14 cellular contexts compared by ENCODE assay signal in the genomic region with DNA sequence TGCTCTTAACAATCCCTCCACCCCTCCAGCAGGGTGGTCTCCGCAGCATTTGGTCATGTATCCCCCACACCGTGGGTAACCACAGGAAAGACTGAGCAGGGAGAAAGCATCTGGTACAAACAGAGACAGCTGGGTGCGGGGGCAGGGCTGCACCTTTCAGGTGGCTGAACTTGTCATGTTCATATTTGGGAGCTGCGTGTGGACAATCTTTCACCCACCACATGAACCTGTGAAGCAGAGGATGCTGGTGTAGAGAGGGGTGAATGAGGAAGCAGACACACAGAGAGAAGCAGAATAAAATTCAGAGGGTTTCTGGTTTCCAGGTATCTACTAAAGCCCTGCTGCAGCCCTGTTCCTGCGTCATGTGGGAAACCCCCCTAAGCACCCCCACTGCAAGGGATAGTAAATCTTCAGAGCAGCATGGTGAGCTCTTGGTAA. TPM values are rescaled to one million over a fixed set of nuclear protein-coding genes. Genes with fewer than 3 reads are reported as not detected.
A peak's percentile ranks its signal among the peaks of the same experiment; 100 is the strongest.
DNase-seq lines count a peak whose midpoint lies in the region; ATAC-seq and TF ChIP-seq lines count a peak whose summit lies in the region.
"Had no signal": no experiment of that assay in that cellular context is flagged by ENCODE, and none has a peak within 500 bp of the region (broad histone marks: within the 10 kb centered on the region; RNA-seq: fewer than 3 reads in every experiment).

No MANE protein-coding gene starts in this region.

- no peak for TF ChIP-seq POLR2A in adrenal gland (IDR thresholded peaks at IDR 0.05)

- TF ChIP-seq CTCF in psoas muscle (IDR thresholded peaks at IDR 0.05) (no peak), adrenal gland (IDR thresholded peaks at IDR 0.05) (no peak), left lung (IDR thresholded peaks at IDR 0.05) (no peak)

- 65 to 83% (median 81%) methylated on average over 5 of the region's 5 CpGs for WGBS in psoas muscle, 3 donors
- 57 to 65% (median 61%) methylated on average over 5 of the region's 5 CpGs for WGBS in adrenal gland, 4 donors

- ATAC-seq in HG02623 (IDR thresholded peaks at IDR 0.05; ENCODE audit: unreplicated experiment) = peak; percentile 51
- no peak for ATAC-seq in psoas muscle
- no peak for ATAC-seq in left lung
- ATAC-seq: activated T-helper 17 cell treated with anti-CD3 and anti-CD28 coated beads, Interleukin-2, amount 50 U/mL, for 72 hours had no signal

- H3K4me1 ChIP-seq in SJCRH30 (no peaks in the 10 kb centered on the region), psoas muscle (peaks cover 53% of the 10 kb centered on the region), adrenal gland (replicated peaks in 1 of 2) (no peaks in the 10 kb centered on the region), left lung (peaks cover 0 to 21% of the 10 kb centered on the region in 2 donors)
- H3K4me1 ChIP-seq: parathyroid adenoma, testis had no signal

- H3K27me3 ChIP-seq in SJCRH30 (no peaks in the 10 kb centered on the region), psoas muscle (ENCODE audit: insufficient read depth in 3 of 3, low read length in 2 of 3) (no peaks in the 10 kb centered on the region), adrenal gland (peaks cover 5% of the 10 kb centered on the region), left lung (no peaks in the 10 kb centered on the region)
- H3K27me3 ChIP-seq: testis had no signal

- H3K36me3 ChIP-seq in SJCRH30 = no peaks in the 10 kb centered on the region
- H3K36me3 ChIP-seq in psoas muscle (ENCODE audit: insufficient read depth in 1 of 2, low read depth in 1 of 2) = peaks cover 0 to 8% of the 10 kb centered on the region in 2 donors
- H3K36me3 ChIP-seq in adrenal gland (replicated peaks in 1 of 2) = no peaks in the 10 kb centered on the region
- no peaks in the 10 kb centered on the region for H3K36me3 ChIP-seq in left lung

- DNase-seq in NCI-H1694 treated with DMSO at 0.1 percent for 48 hours (lab: John Stamatoyannopoulos, UW) (peak; percentile 5), NCI-H1694 (lab: John Stamatoyannopoulos, UW) (no peak), SJCRH30 (peak; percentile 22 to 30), psoas muscle (no peak), mesenteric fat pad (ENCODE audit: low spot score) (no peak), adrenal gland (no peak), left lung (no peak)
- DNase-seq: 8988T, NCI-H2029, testis had no signal

- intact Hi-C loops in psoas muscle (cut with DNase I) = no loop called here
- intact Hi-C loops in adrenal gland (cut with DNase I) = loop anchor here in 1 of 2 donors (10.0 kb wide), 1 partner anchor 124 kb away; no protein-coding TSS in a partner anchor
- intact Hi-C loops in left lung (cut with DNase I) = no loop called here

- H3K27ac ChIP-seq in SJCRH30 (no peak overlapping the region), psoas muscle (peak overlapping the region; percentile 2), adrenal gland (no peak overlapping the region), left lung (no peak overlapping the region)
- H3K27ac ChIP-seq: parathyroid adenoma, testis, VCaP had no signal

- H3K9me3 ChIP-seq in SJCRH30 (replicated peaks) (no peaks in the 10 kb centered on the region), psoas muscle (no peaks in the 10 kb centered on the region), adrenal gland (replicated peaks in 1 of 3) (no peaks in the 10 kb centered on the region), left lung (no peaks in the 10 kb centered on the region)
- H3K9me3 ChIP-seq: testis had no signal

- H3K4me3 ChIP-seq in SJCRH30 (no peak overlapping the region), psoas muscle (no peak overlapping the region), adrenal gland (no peak overlapping the region), left lung (no peak overlapping the region)
- H3K4me3 ChIP-seq: testis had no signal

RNA-seq across cellular contexts. Expression of gene GFOD1, which starts 8.9 kb away (rescaled TPM):
- 1.7 and 2.9 TPM in 2 replicates for total RNA-seq in SJCRH30 (2014; rRNA removed; shearing (Covaris generic))
- total RNA-seq in psoas muscle = 10 to 100 TPM; 16.7 to 34.2 (median 23.9) TPM
- polyA plus RNA-seq in psoas muscle = 10 to 100 TPM in 1 of 3 donors, 1 to 10 TPM in 2; 5.9 to 12.0 (median 8.3) TPM
- total RNA-seq in mesenteric fat pad = 25.9 TPM
- 1 to 10 TPM; 3.7 to 7.7 (median 5.2) TPM for total RNA-seq in adrenal gland
- 1 to 10 TPM; 1.9 to 4.3 (median 3.3) TPM for polyA plus RNA-seq in adrenal gland
- total RNA-seq in left lung = 10 to 100 TPM in 1 of 2 donors, 1 to 10 TPM in 1; 8.7 to 19.6 TPM

Comparison
In these comparisons a context has a peak if more than half of its experiments do, and no peak if none do; other contexts are left out.
1. DNase-seq: peak in NCI-H1694 treated with DMSO at 0.1 percent for 48 hours (single experiment) and SJCRH30 (2 of 2); none in NCI-H1694 (single experiment), psoas muscle (0 of 2), mesenteric fat pad (single experiment), adrenal gland (0 of 7) and left lung (0 of 2).